ENCODE assay signal across 19 cellular contexts in genomic region chr4:138749303-138749702, GRCh38.
DNase-seq lines count a peak whose midpoint lies in the region; ATAC-seq, FAIRE-seq and TF ChIP-seq lines count a peak whose summit lies in the region.
"Had no signal": no experiment of that assay in that cellular context is flagged by ENCODE, and none has a peak within 500 bp of the region (broad histone marks: within the 10 kb centered on the region; RNA-seq: fewer than 3 reads in every experiment).

No MANE protein-coding gene starts in this region.

- H3K4me3 Mint-ChIP-seq in activated CD4-positive, alpha-beta T cell treated with anti-CD3 and anti-CD28 coated beads for 36 hours, result no peak overlapping the region
- H3K4me3 Mint-ChIP-seq: activated naive CD4-positive, alpha-beta T cell treated with anti-CD3 and anti-CD28 coated beads, Interleukin-2, amount 10 ng/mL, durations not matched to agents 7 days and 5 days; CD8-positive, alpha-beta T cell; mesothelial cell of epicardium had no signal

- H3K27ac ChIP-seq in AG04450 (ENCODE audit: low read depth, low read length), result peak overlapping the region; percentile 41
- H3K27ac ChIP-seq: A549, right lobe of liver had no signal

- POLR2A ChIA-PET in AG04450 (lab: Yijun Ruan, JAX), result no interaction called here
- POLR2A ChIA-PET in activated CD4-positive, alpha-beta T cell treated with anti-CD3 and anti-CD28 coated beads for 36 hours (lab: Charles Lee), result no interaction called here

- H3K27me3 Mint-ChIP-seq in activated CD4-positive, alpha-beta T cell treated with anti-CD3 and anti-CD28 coated beads for 36 hours, result peaks cover 2% of the 10 kb centered on the region
- H3K27me3 Mint-ChIP-seq: activated naive CD4-positive, alpha-beta T cell treated with anti-CD3 and anti-CD28 coated beads, Interleukin-2, amount 10 ng/mL, durations not matched to agents 7 days and 5 days had no signal

- intact Hi-C loops in left ventricle myocardium superior (cut with micrococcal nuclease), result no loop called here
- intact Hi-C loops in activated CD4-positive, alpha-beta T cell treated with anti-CD3 and anti-CD28 coated beads for 36 hours (cut with DNase I, micrococcal nuclease), result no loop called here

- H3K9me3 Mint-ChIP-seq in activated CD4-positive, alpha-beta T cell treated with anti-CD3 and anti-CD28 coated beads for 36 hours (ENCODE audit: low read depth), result peaks cover 10% of the 10 kb centered on the region

- no peak for TF ChIP-seq CTCF in AG04450 (IDR thresholded peaks at IDR 0.05; ENCODE audit: low read depth, low read length)
- no peak for TF ChIP-seq CTCF in epithelial cell of esophagus (IDR thresholded peaks at IDR 0.05; ENCODE audit: insufficient read depth, low read depth, low read length, missing control alignments)
- TF ChIP-seq CTCF in D721Med (IDR thresholded peaks at IDR 0.05; ENCODE audit: insufficient read depth, missing control alignments), result no peak

- H3K4me3 ChIP-seq in AG04450 (ENCODE audit: low read depth, low read length), result no peak overlapping the region
- no peak overlapping the region for H3K4me3 ChIP-seq in epithelial cell of esophagus (ENCODE audit: low read length)
- H3K4me3 ChIP-seq: A549, right lobe of liver had no signal

- H3K4me1 Mint-ChIP-seq in activated CD4-positive, alpha-beta T cell treated with anti-CD3 and anti-CD28 coated beads for 36 hours, result no peaks in the 10 kb centered on the region
- H3K4me1 Mint-ChIP-seq: activated naive CD4-positive, alpha-beta T cell treated with anti-CD3 and anti-CD28 coated beads, Interleukin-2, amount 10 ng/mL, durations not matched to agents 7 days and 5 days had no signal

- DNase-seq in AG04450 (ENCODE audit: low read depth, low spot score), result peak; percentile 45
- DNase-seq in M059J (ENCODE audit: low read depth), result peak; percentile 28
- peak; percentile 79 for DNase-seq in epithelial cell of esophagus (ENCODE audit: low read depth)
- no peak for DNase-seq in left ventricle myocardium superior
- no peak for DNase-seq in D341Med (ENCODE audit: low spot score)
- no peak for DNase-seq in D721Med (ENCODE audit: insufficient read length, low spot score)
- DNase-seq in activated CD4-positive, alpha-beta T cell treated with anti-CD3 and anti-CD28 coated beads for 36 hours, result no peak
- DNase-seq: activated naive CD4-positive, alpha-beta T cell treated with anti-CD3 and anti-CD28 coated beads, Interleukin-2, amount 10 ng/mL, durations not matched to agents 7 days and 5 days; CD8-positive, alpha-beta T cell; effector CD8-positive, alpha-beta T cell; NCI-H146; NCI-H446; right lobe of liver; SHP77 treated with DMSO at 0.1 percent for 48 hours; stimulated activated CD4-positive, alpha-beta T cell treated with anti-CD3 and anti-CD28 coated beads, Interleukin-1b, Interleukin-23, amount 100 ng/mL, for 48 hours; T-helper 9 cell had no signal

- H3K9me3 ChIP-seq in AG04450 (ENCODE audit: control insufficient read depth, insufficient read depth, low read length), result no peaks in the 10 kb centered on the region
- H3K9me3 ChIP-seq: A549, right lobe of liver had no signal

- H3K27ac Mint-ChIP-seq in activated CD4-positive, alpha-beta T cell treated with anti-CD3 and anti-CD28 coated beads for 36 hours, result no peak overlapping the region
- H3K27ac Mint-ChIP-seq: activated naive CD4-positive, alpha-beta T cell treated with anti-CD3 and anti-CD28 coated beads, Interleukin-2, amount 10 ng/mL, durations not matched to agents 7 days and 5 days; CD8-positive, alpha-beta T cell; mesothelial cell of epicardium had no signal

- no peaks in the 10 kb centered on the region for H3K36me3 Mint-ChIP-seq in activated CD4-positive, alpha-beta T cell treated with anti-CD3 and anti-CD28 coated beads for 36 hours (ENCODE audit: low read depth)
- H3K36me3 Mint-ChIP-seq: activated naive CD4-positive, alpha-beta T cell treated with anti-CD3 and anti-CD28 coated beads, Interleukin-2, amount 10 ng/mL, durations not matched to agents 7 days and 5 days; CD8-positive, alpha-beta T cell; mesothelial cell of epicardium had no signal

- ATAC-seq in left ventricle myocardium superior (peak; percentile 98), HG03565 (IDR thresholded peaks at IDR 0.05; ENCODE audit: unreplicated experiment) (no peak)
- no peak for ATAC-seq in activated CD4-positive, alpha-beta T cell treated with anti-CD3 and anti-CD28 coated beads for 36 hours
- ATAC-seq: A549; CD8-positive, alpha-beta T cell; right lobe of liver had no signal

- no peak for FAIRE-seq in D721Med (lab: Jason Lieb, UNC)
- FAIRE-seq: A549 had no signal

- CTCF ChIA-PET in AG04450 (lab: Charles Lee), result no interaction called here
- CTCF ChIA-PET in activated CD4-positive, alpha-beta T cell treated with anti-CD3 and anti-CD28 coated beads for 36 hours (lab: Charles Lee), result no interaction called here

- H3K27me3 ChIP-seq in AG04450 (ENCODE audit: control insufficient read depth, insufficient read depth, low read length), result no peaks in the 10 kb centered on the region
- H3K27me3 ChIP-seq: right lobe of liver had no signal

Comparison
In these comparisons a context has a peak if more than half of its experiments do, and no peak if none do; other contexts are left out.
1. DNase-seq: peak in AG04450 (single experiment), M059J (single experiment) and epithelial cell of esophagus (single experiment); none in left ventricle myocardium superior (single experiment), D341Med (single experiment), D721Med (single experiment) and activated CD4-positive, alpha-beta T cell treated with anti-CD3 and anti-CD28 coated beads for 36 hours (single experiment).